Comparison of ENCODE assay signal across 8 cellular contexts in the genomic region with DNA sequence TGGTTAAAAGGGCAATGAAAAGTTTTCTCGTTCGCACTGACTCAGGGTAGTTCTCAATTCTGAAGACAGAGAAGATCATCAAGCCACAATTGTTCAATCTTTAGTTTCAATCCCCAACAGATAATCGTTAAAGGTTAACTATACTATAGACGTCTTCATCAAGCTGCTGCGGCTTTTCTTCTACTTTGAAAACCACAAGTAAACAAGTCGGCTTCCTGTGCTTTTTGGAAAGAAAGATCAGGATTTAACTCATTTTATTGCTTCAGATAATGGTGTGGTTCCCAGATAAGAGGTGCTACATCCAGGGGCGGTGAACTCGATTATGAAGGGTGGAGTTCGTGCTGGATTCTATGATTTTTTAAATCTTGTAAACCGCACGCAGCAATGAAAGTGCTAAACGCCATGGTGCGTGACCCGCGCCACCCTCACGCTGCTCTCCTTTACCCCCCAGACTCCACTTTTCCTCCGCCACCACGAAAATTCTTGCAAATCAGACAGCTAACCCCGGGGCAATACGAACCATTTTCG.
DNase-seq lines count a peak whose midpoint lies in the region; ATAC-seq and TF ChIP-seq lines count a peak whose summit lies in the region.

No MANE protein-coding gene starts in this region.

- H3K4me3 ChIP-seq in tibial artery = peak overlapping the region; percentile 49 to 69

- ATAC-seq in GM21723 (IDR thresholded peaks at IDR 0.05; ENCODE audit: unreplicated experiment) = peak; percentile 46

- peak overlapping the region; percentile 92 for H3K27ac Mint-ChIP-seq in activated naive CD8-positive, alpha-beta T cell

- H3K4me1 ChIP-seq in tibial artery = peaks cover 0 to 21% (median 17%) of the 10 kb centered on the region in 4 donors

- H3K27ac ChIP-seq in layer of hippocampus (ENCODE audit: low read depth, low read length) = peak overlapping the region; percentile 57
- peak overlapping the region in 1 of 2 donors; percentile 10 for H3K27ac ChIP-seq in tibial artery

- no peak for TF ChIP-seq CTCF in tibial artery (IDR thresholded peaks at IDR 0.05)

- DNase-seq in NCI-H2227 treated with DMSO at 0.1 percent for 48 hours (lab: John Stamatoyannopoulos, UW) (peak; percentile 63), NCI-H2227 (lab: John Stamatoyannopoulos, UW; ENCODE audit: unreplicated experiment) (no peak), KG1 (lab: John Stamatoyannopoulos, UW) (peak; percentile 53), tibial artery (no peak), COLO668 (lab: John Stamatoyannopoulos, UW; ENCODE audit: unreplicated experiment) (no peak)

- intact Hi-C loops in tibial artery (cut with DNase I; ENCODE audit: low total_unique reads) = no loop called here

- peaks cover 34% of the 10 kb centered on the region for H3K27me3 Mint-ChIP-seq in activated naive CD8-positive, alpha-beta T cell

- no peaks in the 10 kb centered on the region for H3K36me3 Mint-ChIP-seq in activated naive CD8-positive, alpha-beta T cell

- peaks cover 21% of the 10 kb centered on the region for H3K4me1 Mint-ChIP-seq in activated naive CD8-positive, alpha-beta T cell (ENCODE audit: low read depth)

- no peaks in the 10 kb centered on the region for H3K36me3 ChIP-seq in tibial artery

- H3K9me3 ChIP-seq in tibial artery = no peaks in the 10 kb centered on the region

- H3K9me3 Mint-ChIP-seq in activated naive CD8-positive, alpha-beta T cell (ENCODE audit: low read depth) = no peaks in the 10 kb centered on the region

- H3K27me3 ChIP-seq in layer of hippocampus (ENCODE audit: control insufficient read depth, insufficient read depth, low read length) (peaks cover 12% of the 10 kb centered on the region), tibial artery (peaks cover 0 to 45% of the 10 kb centered on the region in 2 donors)

- H3K4me3 Mint-ChIP-seq in activated naive CD8-positive, alpha-beta T cell = peak overlapping the region; percentile 90

Comparison
In these comparisons a context has a peak if more than half of its experiments do, and no peak if none do; other contexts are left out.
1. DNase-seq: peak in NCI-H2227 treated with DMSO at 0.1 percent for 48 hours (single experiment) and KG1 (single experiment); none in NCI-H2227 (single experiment), tibial artery (0 of 2) and COLO668 (single experiment).